Comparison of ENCODE assay signal across 14 cellular contexts in the genomic region with DNA sequence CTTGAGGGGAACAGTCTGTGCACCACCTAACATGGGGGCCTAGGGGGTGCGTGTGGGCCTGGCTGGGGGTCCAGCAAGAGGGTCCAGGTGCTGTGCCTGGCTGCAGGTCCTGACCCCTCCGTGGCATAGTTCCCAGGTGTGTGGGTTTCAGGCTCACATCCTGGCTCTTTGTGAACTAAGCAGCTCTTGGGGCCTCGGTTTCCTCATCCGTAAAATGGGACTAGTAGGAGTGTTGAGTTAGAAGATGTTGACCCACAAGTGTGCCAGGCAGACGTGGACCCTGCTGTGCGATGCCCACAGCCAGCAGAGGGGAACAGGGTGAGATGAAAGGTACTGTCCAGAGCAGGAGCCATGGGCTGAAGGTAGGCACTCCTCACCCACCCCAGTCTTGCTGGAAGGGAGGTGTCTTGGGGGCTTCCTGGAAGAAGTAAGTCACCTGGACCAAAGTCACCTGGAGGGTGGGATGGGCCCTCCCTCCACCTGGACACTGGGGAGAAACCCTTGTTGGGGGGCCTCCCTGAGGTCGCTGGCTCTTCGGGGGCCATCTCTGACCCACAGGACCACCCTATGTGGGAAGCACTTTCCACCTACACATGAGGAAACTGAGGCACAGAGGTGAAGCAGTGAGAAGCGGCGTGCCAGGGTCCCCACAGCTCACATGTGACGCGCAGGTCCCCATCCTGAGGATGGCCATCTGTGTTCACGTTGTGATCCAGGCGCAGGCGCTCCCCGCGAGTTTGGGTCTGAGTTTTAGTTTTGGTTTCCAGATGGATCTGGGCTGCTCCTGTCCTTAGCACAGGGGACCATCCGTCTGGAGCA. TPM values are rescaled to one million over a fixed set of nuclear protein-coding genes. Genes with fewer than 3 reads are reported as not detected.
DNase-seq lines count a peak whose midpoint lies in the region; ATAC-seq, FAIRE-seq and TF ChIP-seq lines count a peak whose summit lies in the region.
"Had no signal": no experiment of that assay in that cellular context is flagged by ENCODE, and none has a peak within 500 bp of the region (broad histone marks: within the 10 kb centered on the region; RNA-seq: fewer than 3 reads in every experiment).

No MANE protein-coding gene starts in this region.

- H3K4me3 Mint-ChIP-seq in astrocyte (ENCODE audit: unreplicated experiment) = peak overlapping the region; percentile 50

- H3K9ac ChIP-seq in astrocyte (ENCODE audit: low read length) (no peak overlapping the region), mesenchymal stem cell (ENCODE audit: low read length) (no peak overlapping the region), MM.1S (ENCODE audit: low read length) (no peak overlapping the region)

- no peaks in the 10 kb centered on the region for H3K36me3 ChIP-seq in astrocyte (ENCODE audit: insufficient read depth, low read length)
- no peaks in the 10 kb centered on the region for H3K36me3 ChIP-seq in mesenchymal stem cell (ENCODE audit: control insufficient read depth in 1 of 2, insufficient read depth in 2 of 2, low read depth in 1 of 2, low read length in 2 of 2)
- no peaks in the 10 kb centered on the region for H3K36me3 ChIP-seq in tibial nerve
- H3K36me3 ChIP-seq in MM.1S (replicated peaks; ENCODE audit: insufficient read depth, low read length) = no peaks in the 10 kb centered on the region
- H3K36me3 ChIP-seq: prostate gland had no signal

- no peak overlapping the region for H3K23ac ChIP-seq in mesenchymal stem cell (ENCODE audit: low read length in 2 of 2)

- H3K27me3 ChIP-seq in astrocyte (ENCODE audit: insufficient read depth, low read length) (peaks cover 13% of the 10 kb centered on the region), mesenchymal stem cell (ENCODE audit: control insufficient read depth in 1 of 2, insufficient read depth in 1 of 2, low read length in 2 of 2) (peaks cover 46 to 88% of the 10 kb centered on the region in 2 experiments), tibial nerve (peaks cover 0 to 29% of the 10 kb centered on the region in 2 donors), MM.1S (replicated peaks; ENCODE audit: insufficient read depth, low read length) (peaks cover 91% of the 10 kb centered on the region)

- H3K9me3 Mint-ChIP-seq in astrocyte (ENCODE audit: unreplicated experiment) = no peaks in the 10 kb centered on the region
- H3K9me3 Mint-ChIP-seq: activated T-cell treated with anti-CD3 and anti-CD28 coated beads, Interleukin-2, amount 50 U/mL, for 24 hours had no signal

- peak overlapping the region; percentile 37 for H2BK15ac ChIP-seq in mesenchymal stem cell (ENCODE audit: low read depth, poor library complexity, severe bottlenecking)

- no peak overlapping the region for H2BK12ac ChIP-seq in mesenchymal stem cell (ENCODE audit: low read length in 2 of 2)

- H2AFZ ChIP-seq in astrocyte (ENCODE audit: low read depth, low read length) = no peak overlapping the region
- no peak overlapping the region for H2AFZ ChIP-seq in mesenchymal stem cell (ENCODE audit: low read depth, low read length)
- no peak overlapping the region for H2AFZ ChIP-seq in MM.1S (ENCODE audit: low read length)

- H3F3A ChIP-seq in MM.1S (ENCODE audit: insufficient read depth, low read length) = no peaks in the 10 kb centered on the region

- peaks cover 2% of the 10 kb centered on the region for H3K36me3 Mint-ChIP-seq in astrocyte (ENCODE audit: low read depth, unreplicated experiment)

- H3K9me3 ChIP-seq in astrocyte (ENCODE audit: insufficient read depth, low read depth, low read length) = no peaks in the 10 kb centered on the region
- no peaks in the 10 kb centered on the region for H3K9me3 ChIP-seq in mesenchymal stem cell (ENCODE audit: control insufficient read depth, low read length)
- H3K9me3 ChIP-seq in tibial nerve = no peaks in the 10 kb centered on the region
- H3K9me3 ChIP-seq in MM.1S (replicated peaks; ENCODE audit: insufficient read depth, low read length) = no peaks in the 10 kb centered on the region
- H3K9me3 ChIP-seq: prostate gland had no signal

- no peak overlapping the region for H2BK5ac ChIP-seq in mesenchymal stem cell (ENCODE audit: low read depth, low read length, poor library complexity, severe bottlenecking)

- intact Hi-C loops in Right ventricle myocardium superior (cut with DNase I) = no loop called here
- intact Hi-C loops in cardiac septum (cut with DNase I) = no loop called here

- 94% methylated on average over 11 of the region's 18 CpGs for WGBS in mesenchymal stem cell
- 79 to 89% methylated on average over 17 to 18 of the region's 18 CpGs for WGBS in tibial nerve, 2 donors

- H3K27ac ChIP-seq in astrocyte (ENCODE audit: low read depth, low read length) (no peak overlapping the region), mesenchymal stem cell (ENCODE audit: low read length, poor library complexity, severe bottlenecking) (no peak overlapping the region), tibial nerve (peak overlapping the region; percentile 83 to 92 (median 86)), MM.1S (ENCODE audit: low read length) (no peak overlapping the region)

- DNase-seq in Right ventricle myocardium superior (peak; percentile 30), cardiac septum (ENCODE audit: low spot score) (no peak), astrocyte (ENCODE audit: low read depth) (no peak), mesenchymal stem cell (no peak), tibial nerve (ENCODE audit: low spot score in 2 of 2) (no peak), DMS 273 (lab: John Stamatoyannopoulos, UW; ENCODE audit: unreplicated experiment) (no peak), MM.1S (no peak), NOMO-1 treated with dmso at 0.1 percent for 144 hours (lab: John Stamatoyannopoulos, UW; ENCODE audit: unreplicated experiment) (no peak)
- DNase-seq: activated T-cell treated with anti-CD3 and anti-CD28 coated beads, Interleukin-2, amount 50 U/mL, for 24 hours; central memory CD4-positive, alpha-beta T cell; kidney glomerular epithelial cell; NCI-H1694 treated with DMSO at 0.1 percent for 48 hours; stimulated activated CD4-positive, alpha-beta T cell treated with anti-CD3 and anti-CD28 coated beads, Interleukin-4, amount 100 ng/mL, for 4 hours had no signal

- peaks cover 7% of the 10 kb centered on the region for H3K4me1 ChIP-seq in astrocyte (ENCODE audit: insufficient read depth, low read length)
- peaks cover 43% of the 10 kb centered on the region for H3K4me1 ChIP-seq in mesenchymal stem cell (ENCODE audit: control insufficient read depth, insufficient read depth, low read depth, low read length)
- peaks cover 0 to 75% (median 29%) of the 10 kb centered on the region in 4 donors for H3K4me1 ChIP-seq in tibial nerve
- peaks cover 2% of the 10 kb centered on the region; the same call in 1 of the 2 replicates for H3K4me1 ChIP-seq in MM.1S (ENCODE audit: low read length)

- peaks cover 10% of the 10 kb centered on the region for H3K27me3 Mint-ChIP-seq in astrocyte (ENCODE audit: low read depth, unreplicated experiment)

- no peak overlapping the region for H2AK5ac ChIP-seq in mesenchymal stem cell (ENCODE audit: low read length, severe bottlenecking)

- H3K79me1 ChIP-seq in mesenchymal stem cell (replicated peaks; ENCODE audit: low read length, poor library complexity, severe bottlenecking) = no peaks in the 10 kb centered on the region

- no peak overlapping the region for H2BK120ac ChIP-seq in mesenchymal stem cell (ENCODE audit: low read depth, low read length)

- H3K79me2 ChIP-seq in astrocyte (ENCODE audit: insufficient read depth, low read length) (no peaks in the 10 kb centered on the region), MM.1S (ENCODE audit: low read length) (no peaks in the 10 kb centered on the region)

- H3K18ac ChIP-seq in mesenchymal stem cell (ENCODE audit: low read depth in 1 of 2, low read length in 2 of 2) = no peak overlapping the region

- no peak overlapping the region for H3K4me2 ChIP-seq in astrocyte (ENCODE audit: low read length)
- no peak overlapping the region for H3K4me2 ChIP-seq in mesenchymal stem cell (ENCODE audit: low read length, poor library complexity, severe bottlenecking)
- no peak overlapping the region for H3K4me2 ChIP-seq in MM.1S (ENCODE audit: low read depth, low read length)

- H4K91ac ChIP-seq in mesenchymal stem cell (ENCODE audit: low read length) = peak overlapping the region; percentile 43

- no peak for TF ChIP-seq EP300 in tibial nerve (IDR thresholded peaks at IDR 0.05)

- no peak for ATAC-seq in Right ventricle myocardium superior (ENCODE audit: poor library complexity)

- H4K20me1 ChIP-seq in astrocyte (ENCODE audit: insufficient read depth, low read length) = no peaks in the 10 kb centered on the region
- H4K20me1 ChIP-seq in MM.1S (ENCODE audit: insufficient read depth, low read length) = no peaks in the 10 kb centered on the region

- H4K8ac ChIP-seq in mesenchymal stem cell (ENCODE audit: low read length) = no peak overlapping the region

- TF ChIP-seq CTCF in astrocyte (IDR thresholded peaks at IDR 0.05; ENCODE audit: insufficient read depth, low read depth, low read length) = no peak
- TF ChIP-seq CTCF in tibial nerve (IDR thresholded peaks at IDR 0.05) = no peak
- no peak for TF ChIP-seq CTCF in MM.1S (IDR thresholded peaks at IDR 0.05; ENCODE audit: low read length)

- H3K9me2 ChIP-seq in MM.1S (replicated peaks; ENCODE audit: insufficient read depth, low read length) = no peaks in the 10 kb centered on the region

- peak overlapping the region; percentile 41 for H3K27ac Mint-ChIP-seq in astrocyte (ENCODE audit: unreplicated experiment)
- H3K27ac Mint-ChIP-seq: activated T-cell treated with anti-CD3 and anti-CD28 coated beads, Interleukin-2, amount 50 U/mL, for 24 hours had no signal

- peaks cover 18% of the 10 kb centered on the region for H3K4me1 Mint-ChIP-seq in astrocyte (ENCODE audit: low read depth, unreplicated experiment)

- H3K4ac ChIP-seq in mesenchymal stem cell (ENCODE audit: low read depth in 1 of 2, low read length in 2 of 2) = no peak overlapping the region

- H3K4me3 ChIP-seq in astrocyte (ENCODE audit: insufficient read depth, low read depth, low read length) (no peak overlapping the region), mesenchymal stem cell (ENCODE audit: insufficient read depth in 1 of 2, low read depth in 1 of 2, low read length in 2 of 2) (no peak overlapping the region), tibial nerve (peak overlapping the region in 1 of 4 donors; percentile 73), MM.1S (ENCODE audit: low read length) (no peak overlapping the region)

- no peak for FAIRE-seq in astrocyte (lab: Jason Lieb, UNC)

- TF ChIP-seq POLR2A in tibial nerve (IDR thresholded peaks at IDR 0.05) = no peak

- H3K14ac ChIP-seq in mesenchymal stem cell (ENCODE audit: low read length in 2 of 2) = no peak overlapping the region

RNA-seq across cellular contexts. Expression of gene ARHGEF16, which starts 1.4 kb away (rescaled TPM):
- total RNA-seq in Right ventricle myocardium superior (0.89 TPM), cardiac septum (0.57 TPM), astrocyte (3.7 and 4.1 TPM in 2 replicates), tibial nerve (10 to 100 TPM; 10.0 to 19.2 (median 17.1) TPM)
- 0.73 TPM for polyA plus RNA-seq in mesenchymal stem cell (2013, experiment 1 of 2)
- polyA plus RNA-seq in mesenchymal stem cell (2013, experiment 2 of 2) = 0.49 TPM

Comparison
In these comparisons a context has a peak if more than half of its experiments do, and no peak if none do; other contexts are left out.
1. H3K27ac ChIP-seq: peak in tibial nerve (4 of 4); none in astrocyte (single experiment), mesenchymal stem cell (single experiment) and MM.1S (single experiment).